In genomic region chr6:5379647-5380242, GRCh38 we compare ENCODE assay signal across 8 cellular contexts.
A peak's percentile ranks its signal among the peaks of the same experiment; 100 is the strongest.
DNase-seq lines count a peak whose midpoint lies in the region; ATAC-seq, FAIRE-seq and TF ChIP-seq lines count a peak whose summit lies in the region.

No MANE protein-coding gene starts in this region.

- H3K79me2 ChIP-seq in astrocyte (ENCODE audit: insufficient read depth, low read length): peaks cover 4% of the 10 kb centered on the region

- 61 to 69% (median 67%) methylated on average over 3 of the region's 3 CpGs for WGBS in heart left ventricle, 4 donors
- 82% methylated on average over 1 of the region's 3 CpGs for WGBS in mesenchymal stem cell
- 66 to 67% methylated on average over 3 of the region's 3 CpGs for WGBS in sigmoid colon, 2 donors

- intact Hi-C loops in heart left ventricle (cut with DNase I): loop anchor here in 1 of 10 donors (10.0 kb wide), 1 partner anchor 95 kb away; no protein-coding TSS in a partner anchor
- intact Hi-C loops in Right ventricle myocardium superior (cut with DNase I): no loop called here
- intact Hi-C loops in sigmoid colon (cut with DNase I): no loop called here

- peaks cover 32% of the 10 kb centered on the region for H4K20me1 ChIP-seq in astrocyte (ENCODE audit: insufficient read depth, low read length)

- H4K8ac ChIP-seq in mesenchymal stem cell (ENCODE audit: low read length): no peak overlapping the region

- no peak overlapping the region for H3K4me3 Mint-ChIP-seq in astrocyte (ENCODE audit: unreplicated experiment)

- H2BK15ac ChIP-seq in mesenchymal stem cell (ENCODE audit: low read depth, poor library complexity, severe bottlenecking): no peak overlapping the region

- no peak overlapping the region for H3K4ac ChIP-seq in mesenchymal stem cell (ENCODE audit: low read depth in 1 of 2, low read length in 2 of 2)

- no peaks in the 10 kb centered on the region for H3K27me3 Mint-ChIP-seq in astrocyte (ENCODE audit: low read depth, unreplicated experiment)

- DNase-seq in heart left ventricle (no peak), Right ventricle myocardium superior (no peak), NCI-H1694 treated with DMSO at 0.1 percent for 48 hours (lab: John Stamatoyannopoulos, UW) (peak; percentile 14), astrocyte (ENCODE audit: low read depth) (no peak), mesenchymal stem cell (peak; percentile 32), sigmoid colon (no peak), DMS79 (lab: John Stamatoyannopoulos, UW) (no peak)
- DNase-seq in effector CD8-positive, alpha-beta T cell (lab: John Stamatoyannopoulos, UW): no peak

- H3K27ac Mint-ChIP-seq in astrocyte (ENCODE audit: unreplicated experiment): no peak overlapping the region

- no peak overlapping the region for H2AK5ac ChIP-seq in mesenchymal stem cell (ENCODE audit: low read length, severe bottlenecking)

- no peak for TF ChIP-seq POLR2A in heart left ventricle (IDR thresholded peaks at IDR 0.05)
- TF ChIP-seq POLR2A in sigmoid colon (IDR thresholded peaks at IDR 0.05): no peak

- H3K4me3 ChIP-seq in heart left ventricle (no peak overlapping the region), astrocyte (ENCODE audit: insufficient read depth, low read depth, low read length) (no peak overlapping the region), mesenchymal stem cell (ENCODE audit: insufficient read depth in 1 of 2, low read depth in 1 of 2, low read length in 2 of 2) (no peak overlapping the region), sigmoid colon (no peak overlapping the region)

- peak in 7 of 12 donors; percentile 15 to 56 (median 24) for TF ChIP-seq CTCF in heart left ventricle (IDR thresholded peaks at IDR 0.05)
- TF ChIP-seq CTCF in astrocyte (IDR thresholded peaks at IDR 0.05; ENCODE audit: insufficient read depth, low read depth, low read length): peak; percentile 31
- TF ChIP-seq CTCF in sigmoid colon (IDR thresholded peaks at IDR 0.05): peak in 1 of 4 experiments; percentile 14

- no peak overlapping the region for H4K91ac ChIP-seq in mesenchymal stem cell (ENCODE audit: low read length)

- H2BK12ac ChIP-seq in mesenchymal stem cell (ENCODE audit: low read length in 2 of 2): no peak overlapping the region

- H3K27ac ChIP-seq in heart left ventricle: no peak overlapping the region
- no peak overlapping the region for H3K27ac ChIP-seq in astrocyte (ENCODE audit: low read depth, low read length)
- H3K27ac ChIP-seq in mesenchymal stem cell (ENCODE audit: low read length, poor library complexity, severe bottlenecking): no peak overlapping the region
- no peak overlapping the region for H3K27ac ChIP-seq in sigmoid colon

- no peak for TF ChIP-seq EP300 in sigmoid colon (IDR thresholded peaks at IDR 0.05)

- H3K4me1 ChIP-seq in heart left ventricle: peaks cover 0 to 7% (median 0%) of the 10 kb centered on the region in 12 donors
- no peaks in the 10 kb centered on the region for H3K4me1 ChIP-seq in astrocyte (ENCODE audit: insufficient read depth, low read length)
- H3K4me1 ChIP-seq in mesenchymal stem cell (ENCODE audit: control insufficient read depth, insufficient read depth, low read depth, low read length): no peaks in the 10 kb centered on the region
- H3K4me1 ChIP-seq in sigmoid colon: no peaks in the 10 kb centered on the region

- peaks cover 12% of the 10 kb centered on the region for H3K4me1 Mint-ChIP-seq in astrocyte (ENCODE audit: low read depth, unreplicated experiment)

- H2BK5ac ChIP-seq in mesenchymal stem cell (ENCODE audit: low read depth, low read length, poor library complexity, severe bottlenecking): no peak overlapping the region

- H2BK120ac ChIP-seq in mesenchymal stem cell (ENCODE audit: low read depth, low read length): no peak overlapping the region

- no peak for FAIRE-seq in astrocyte (lab: Jason Lieb, UNC)

- no peaks in the 10 kb centered on the region for H3K36me3 Mint-ChIP-seq in astrocyte (ENCODE audit: low read depth, unreplicated experiment)

- no peaks in the 10 kb centered on the region for H3K27me3 ChIP-seq in heart left ventricle
- no peaks in the 10 kb centered on the region for H3K27me3 ChIP-seq in astrocyte (ENCODE audit: insufficient read depth, low read length)
- H3K27me3 ChIP-seq in mesenchymal stem cell (ENCODE audit: control insufficient read depth in 1 of 2, insufficient read depth in 1 of 2, low read length in 2 of 2): no peaks in the 10 kb centered on the region
- no peaks in the 10 kb centered on the region for H3K27me3 ChIP-seq in sigmoid colon

- H3K9ac ChIP-seq in astrocyte (ENCODE audit: low read length) (no peak overlapping the region), mesenchymal stem cell (ENCODE audit: low read length) (no peak overlapping the region)

- H3K9me3 Mint-ChIP-seq in astrocyte (ENCODE audit: unreplicated experiment): no peaks in the 10 kb centered on the region

- peaks cover 28% of the 10 kb centered on the region for H3K79me1 ChIP-seq in mesenchymal stem cell (replicated peaks; ENCODE audit: low read length, poor library complexity, severe bottlenecking)

- H3K9me3 ChIP-seq in heart left ventricle: peaks cover 0 to 3% (median 0%) of the 10 kb centered on the region in 12 donors
- H3K9me3 ChIP-seq in astrocyte (ENCODE audit: insufficient read depth, low read depth, low read length): no peaks in the 10 kb centered on the region
- no peaks in the 10 kb centered on the region for H3K9me3 ChIP-seq in mesenchymal stem cell (ENCODE audit: control insufficient read depth, low read length)
- H3K9me3 ChIP-seq in sigmoid colon: no peaks in the 10 kb centered on the region

- H3K36me3 ChIP-seq in heart left ventricle (no peaks in the 10 kb centered on the region), astrocyte (ENCODE audit: insufficient read depth, low read length) (no peaks in the 10 kb centered on the region), mesenchymal stem cell (ENCODE audit: control insufficient read depth in 1 of 2, insufficient read depth in 2 of 2, low read depth in 1 of 2, low read length in 2 of 2) (no peaks in the 10 kb centered on the region), sigmoid colon (no peaks in the 10 kb centered on the region)

- no peak overlapping the region for H3K23ac ChIP-seq in mesenchymal stem cell (ENCODE audit: low read length in 2 of 2)

- no peak overlapping the region for H2AFZ ChIP-seq in astrocyte (ENCODE audit: low read depth, low read length)
- no peak overlapping the region for H2AFZ ChIP-seq in mesenchymal stem cell (ENCODE audit: low read depth, low read length)

- no peak overlapping the region for H3K4me2 ChIP-seq in astrocyte (ENCODE audit: low read length)
- no peak overlapping the region for H3K4me2 ChIP-seq in mesenchymal stem cell (ENCODE audit: low read length, poor library complexity, severe bottlenecking)

- H3K18ac ChIP-seq in mesenchymal stem cell (ENCODE audit: low read depth in 1 of 2, low read length in 2 of 2): no peak overlapping the region

- H3K14ac ChIP-seq in mesenchymal stem cell (ENCODE audit: low read length in 2 of 2): no peak overlapping the region

- ATAC-seq in heart left ventricle (no peak), Right ventricle myocardium superior (ENCODE audit: poor library complexity) (no peak)

Comparison
In these comparisons a context has a peak if more than half of its experiments do, and no peak if none do; other contexts are left out.
1. DNase-seq: peak in NCI-H1694 treated with DMSO at 0.1 percent for 48 hours (single experiment) and mesenchymal stem cell (single experiment); none in heart left ventricle (0 of 5), Right ventricle myocardium superior (single experiment), astrocyte (single experiment), sigmoid colon (single experiment), effector CD8-positive, alpha-beta T cell (single experiment) and DMS79 (single experiment).